Comparison of ENCODE assay signal across 16 cellular contexts in the genomic region with DNA sequence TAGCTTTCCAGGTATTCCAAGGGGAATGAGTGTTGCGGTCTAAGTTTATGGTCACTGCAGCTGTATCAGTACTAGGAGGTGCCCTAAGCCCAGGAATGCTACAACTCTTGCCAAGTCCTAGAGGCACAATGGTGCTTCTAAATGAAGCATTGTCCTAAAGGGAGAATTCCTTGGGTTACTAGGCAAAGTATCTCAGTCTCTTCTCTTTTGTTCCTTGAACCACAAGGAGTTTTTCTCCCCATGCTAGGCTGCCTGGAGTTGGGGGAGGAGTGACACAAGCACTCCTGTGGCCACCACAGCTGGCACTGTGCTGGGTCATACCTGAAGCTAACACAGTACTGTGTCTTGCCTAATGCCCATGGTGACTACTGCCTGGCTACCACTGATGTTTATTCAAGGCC. TPM values are rescaled to one million over a fixed set of nuclear protein-coding genes. Genes with fewer than 3 reads are reported as not detected.
DNase-seq lines count a peak whose midpoint lies in the region; ATAC-seq and TF ChIP-seq lines count a peak whose summit lies in the region.
"Had no signal": no experiment of that assay in that cellular context is flagged by ENCODE, and none has a peak within 500 bp of the region (broad histone marks: within the 10 kb centered on the region; RNA-seq: fewer than 3 reads in every experiment).

No MANE protein-coding gene starts in this region.

- no peaks in the 10 kb centered on the region for H4K20me1 ChIP-seq in PC-3 (ENCODE audit: low read length)

- H3K36me3 ChIP-seq in PC-3 (ENCODE audit: low read depth, low read length) (no peaks in the 10 kb centered on the region), right lobe of liver (peaks cover 0 to 4% (median 1%) of the 10 kb centered on the region in 4 donors), mucosa of descending colon (ENCODE audit: low read depth) (no peaks in the 10 kb centered on the region)

- H2AFZ ChIP-seq in PC-3 (ENCODE audit: low read length): no peak overlapping the region

- H3K9me3 ChIP-seq in PC-3 (ENCODE audit: low read length) (no peaks in the 10 kb centered on the region), right lobe of liver (no peaks in the 10 kb centered on the region), mucosa of descending colon (no peaks in the 10 kb centered on the region)
- H3K9me3 ChIP-seq: Caco-2 had no signal

- H3K4me2 ChIP-seq in PC-3 (ENCODE audit: low read length): no peak overlapping the region

- H3K4me3 ChIP-seq in PC-3 (ENCODE audit: low read length): no peak overlapping the region
- H3K4me3 ChIP-seq in epithelial cell of esophagus (ENCODE audit: low read length): no peak overlapping the region
- H3K4me3 ChIP-seq in right lobe of liver: no peak overlapping the region
- no peak overlapping the region for H3K4me3 ChIP-seq in mucosa of descending colon

- no peaks in the 10 kb centered on the region for H3K79me2 ChIP-seq in PC-3 (ENCODE audit: low read length)

- TF ChIP-seq CTCF in PC-3 (conservative IDR thresholded peaks at IDR 0.05; ENCODE audit: low read depth, low read length) (no peak), epithelial cell of esophagus (IDR thresholded peaks at IDR 0.05; ENCODE audit: insufficient read depth, low read depth, low read length, missing control alignments) (peak; percentile 14), right lobe of liver (IDR thresholded peaks at IDR 0.05) (no peak), mucosa of descending colon (IDR thresholded peaks at IDR 0.05) (no peak)

- POLR2A ChIA-PET in PC-3 (lab: Charles Lee; ENCODE audit: unreplicated experiment): no interaction called here

- H3K4me1 ChIP-seq in PC-3 (ENCODE audit: insufficient read depth, low read length) (peaks cover 5% of the 10 kb centered on the region; the same call in 1 of the 2 replicates), right lobe of liver (peaks cover 0 to 7% (median 0%) of the 10 kb centered on the region in 4 donors), mucosa of descending colon (ENCODE audit: low read depth) (no peaks in the 10 kb centered on the region)
- H3K4me1 ChIP-seq: Caco-2 had no signal

- CTCF ChIA-PET in PC-3 (lab: Charles Lee): no interaction called here

- WGBS in right lobe of liver (ENCODE audit: insufficient coverage, low coverage, low lambda C conversion rate, missing lambda C conversion rate): no CpG with 5 or more reads among the region's 1 CpG

- no peaks in the 10 kb centered on the region for H3K27me3 ChIP-seq in PC-3 (ENCODE audit: low read length)
- no peaks in the 10 kb centered on the region for H3K27me3 ChIP-seq in right lobe of liver

- BruUV-seq in PC-3 (replicated peaks; lab: Mats Ljungman, UMichigan): no TSS peak

- ATAC-seq in PC-3 (no peak), right lobe of liver (peak; percentile 78 to 94 (median 84)), mucosa of descending colon (no peak), HG02938 (IDR thresholded peaks at IDR 0.05; ENCODE audit: unreplicated experiment) (no peak)
- ATAC-seq: HCT116 had no signal

- H3K27ac ChIP-seq in PC-3 (ENCODE audit: low read length) (no peak overlapping the region), right lobe of liver (no peak overlapping the region)

- TF ChIP-seq POLR2A in right lobe of liver (IDR thresholded peaks at IDR 0.05): no peak

- no peaks in the 10 kb centered on the region for H3K9me2 ChIP-seq in PC-3 (replicated peaks; ENCODE audit: low read length)

- intact Hi-C loops in PC-3 (cut with micrococcal nuclease): no loop called here
- intact Hi-C loops in right lobe of liver (cut with DNase I): no loop called here
- intact Hi-C loops in mucosa of descending colon (cut with DNase I, micrococcal nuclease): no loop called here

- DNase-seq in DMS53 (lab: John Stamatoyannopoulos, UW) (peak; percentile 86), PC-3 (peak; percentile 63), epithelial cell of esophagus (ENCODE audit: low read depth) (peak; percentile 93), right lobe of liver (peak; percentile 33 to 64 (median 59)), HuH-7.5 (ENCODE audit: low spot score) (no peak), mucosa of descending colon (no peak), KG1 (lab: John Stamatoyannopoulos, UW) (no peak)
- DNase-seq: Caco-2, DMS79 treated with DMSO at 0.1 percent for 48 hours, Karpas-422, NCI-H1105, NCI-H1694, NCI-H69 had no signal

- H3F3A ChIP-seq in PC-3 (ENCODE audit: low read length, unreplicated experiment): no peaks in the 10 kb centered on the region

- H3K9ac ChIP-seq in PC-3 (ENCODE audit: low read length): no peak overlapping the region

RNA-seq across cellular contexts. Expression of gene KMO, which starts 50.7 kb away (rescaled TPM):
- 0.29 and 1.2 TPM in 2 replicates for total RNA-seq in PC-3 (2014; rRNA removed)
- total RNA-seq in right lobe of liver: 10 to 100 TPM; 25.4 to 57.3 (median 28.3) TPM
- under 1 TPM; 0.17 to 0.84 (median 0.82) TPM for total RNA-seq in mucosa of descending colon
- total RNA-seq: Caco-2, G401 had no signal

RNA-seq across cellular contexts. Expression of gene CHML, which starts 57.2 kb away (rescaled TPM):
- total RNA-seq in PC-3 (2014; rRNA removed): 54.5 and 68.6 TPM in 2 replicates
- 1 to 10 TPM; 2.3 to 6.0 (median 3.9) TPM for total RNA-seq in right lobe of liver
- total RNA-seq in mucosa of descending colon: 10 to 100 TPM in 1 of 3 donors, 1 to 10 TPM in 2; 8.5 to 16.7 (median 9.8) TPM

RNA-seq across cellular contexts. Expression of gene OPN3, which starts 57.2 kb away (rescaled TPM):
- 44.8 and 45.5 TPM in 2 replicates for total RNA-seq in PC-3 (2014; rRNA removed)
- total RNA-seq in right lobe of liver: 10 to 100 TPM; 15.7 to 38.2 (median 28.8) TPM
- 10 to 100 TPM; 27.4 to 77.6 (median 29.0) TPM for total RNA-seq in mucosa of descending colon

Comparison
In these comparisons a context has a peak if more than half of its experiments do, and no peak if none do; other contexts are left out.
1. DNase-seq: peak in DMS53 (single experiment), PC-3 (single experiment), epithelial cell of esophagus (single experiment) and right lobe of liver (3 of 3); none in HuH-7.5 (single experiment), mucosa of descending colon (0 of 3) and KG1 (single experiment).
2. ATAC-seq: peak in right lobe of liver (4 of 4); none in PC-3 (single experiment), mucosa of descending colon (single experiment) and HG02938 (single experiment).
3. RNA of gene KMO, which starts 50.7 kb away (total RNA-seq): 25.4 to 57.3 TPM in right lobe of liver; 0.17 to 0.84 TPM in mucosa of descending colon and 0.29 to 1.2 TPM in PC-3; every median in the first group is over 10 times any median in the second.